In genomic region chr11:32374261-32374711, GRCh38 we compare ENCODE assay signal across 8 cellular contexts.
DNase-seq lines count a peak whose midpoint lies in the region; ATAC-seq, FAIRE-seq and TF ChIP-seq lines count a peak whose summit lies in the region.

No MANE protein-coding gene starts in this region.

- H3K27ac ChIP-seq in MM.1S (ENCODE audit: low read length) (no peak overlapping the region), keratinocyte (ENCODE audit: control insufficient read depth, insufficient read depth, low read length) (no peak overlapping the region)

- H3K27me3 ChIP-seq in MM.1S (replicated peaks; ENCODE audit: insufficient read depth, low read length) (no peaks in the 10 kb centered on the region), keratinocyte (ENCODE audit: control insufficient read depth, extremely low read depth, insufficient read depth, low read length) (no peaks in the 10 kb centered on the region)

- H4K20me1 ChIP-seq in MM.1S (ENCODE audit: insufficient read depth, low read length) (no peaks in the 10 kb centered on the region), keratinocyte (ENCODE audit: control insufficient read depth, extremely low read depth, insufficient read depth, low read length) (no peaks in the 10 kb centered on the region)

- ATAC-seq in GM18511 (IDR thresholded peaks at IDR 0.05; ENCODE audit: unreplicated experiment), result peak; percentile 59

- H3K36me3 ChIP-seq in MM.1S (replicated peaks; ENCODE audit: insufficient read depth, low read length) (no peaks in the 10 kb centered on the region), keratinocyte (ENCODE audit: control insufficient read depth in 2 of 2, extremely low read depth in 1 of 2, insufficient read depth in 2 of 2, low read length in 2 of 2) (no peaks in the 10 kb centered on the region)

- H3F3A ChIP-seq in MM.1S (ENCODE audit: insufficient read depth, low read length), result no peaks in the 10 kb centered on the region

- H3K9ac ChIP-seq in MM.1S (ENCODE audit: low read length) (no peak overlapping the region; the same call in 1 of the 2 replicates), keratinocyte (ENCODE audit: control insufficient read depth, extremely low read depth, insufficient read depth, low read length) (no peak overlapping the region)

- FAIRE-seq in keratinocyte (lab: Jason Lieb, UNC), result no peak

- H3K79me2 ChIP-seq in MM.1S (ENCODE audit: low read length) (no peaks in the 10 kb centered on the region), keratinocyte (ENCODE audit: control insufficient read depth, insufficient read depth, low read length) (no peaks in the 10 kb centered on the region)

- DNase-seq in CD1c-positive myeloid dendritic cell (ENCODE audit: extremely low spot score) (peak; percentile 66), MM.1S (peak; percentile 75), keratinocyte (ENCODE audit: low read depth, low spot score) (no peak), amniotic stem cell (lab: John Stamatoyannopoulos, UW) (no peak), HPDE6-E6E7 (ENCODE audit: extremely low spot score) (no peak), NCI-H1436 treated with DMSO at 0.1 percent for 48 hours (lab: John Stamatoyannopoulos, UW) (no peak)
- peak; percentile 2 for DNase-seq in activated CD4-positive, alpha-beta T cell treated with anti-CD3 and anti-CD28 coated beads, Interleukin-2, amount 50 U/mL, for 1 hour

- no peaks in the 10 kb centered on the region for H3K9me2 ChIP-seq in MM.1S (replicated peaks; ENCODE audit: insufficient read depth, low read length)

- H3K9me3 ChIP-seq in MM.1S (replicated peaks; ENCODE audit: insufficient read depth, low read length) (no peaks in the 10 kb centered on the region), keratinocyte (ENCODE audit: control insufficient read depth, low read depth, low read length) (no peaks in the 10 kb centered on the region)

- dilution Hi-C loops in keratinocyte (cut with MboI; ENCODE audit: extremely low pct_ligation_motif_present, low sequenced_read_pairs), result no loop called here

- H3K4me1 ChIP-seq in MM.1S (ENCODE audit: low read length), result no peaks in the 10 kb centered on the region
- H3K4me1 ChIP-seq in keratinocyte (ENCODE audit: control insufficient read depth, extremely low read depth, insufficient read depth, low read length), result no peaks in the 10 kb centered on the region

- peak overlapping the region; percentile 79 for H2AFZ ChIP-seq in MM.1S (ENCODE audit: low read length)
- H2AFZ ChIP-seq in keratinocyte (ENCODE audit: control insufficient read depth, low read length), result no peak overlapping the region

- TF ChIP-seq CTCF in MM.1S (IDR thresholded peaks at IDR 0.05; ENCODE audit: low read length) (peak; percentile 80), keratinocyte (optimal IDR thresholded peaks at IDR 0.05 in 1 of 3, IDR thresholded peaks at IDR 0.05 in 1 of 3, conservative IDR thresholded peaks at IDR 0.05 in 1 of 3; ENCODE audit: extremely low read depth in 1 of 3, insufficient read depth in 2 of 3, low read length in 3 of 3) (peak; percentile 42 to 58 (median 55))

- H3K4me2 ChIP-seq in MM.1S (ENCODE audit: low read depth, low read length) (peak overlapping the region; percentile 15; the same call in 1 of the 2 replicates), keratinocyte (ENCODE audit: control insufficient read depth, extremely low read depth, insufficient read depth, low read depth, low read length) (no peak overlapping the region)

- H3K4me3 ChIP-seq in MM.1S (ENCODE audit: low read length) (no peak overlapping the region), keratinocyte (ENCODE audit: control insufficient read depth in 2 of 3, extremely low read depth in 1 of 3, insufficient read depth in 2 of 3, low read depth in 1 of 3, low read length in 3 of 3) (no peak overlapping the region)

- no peaks in the 10 kb centered on the region for H3K9me1 ChIP-seq in keratinocyte (ENCODE audit: control insufficient read depth, extremely low read depth, insufficient read depth, low read length)

Comparison
In these comparisons a context has a peak if more than half of its experiments do, and no peak if none do; other contexts are left out.
1. DNase-seq: peak in CD1c-positive myeloid dendritic cell (single experiment), MM.1S (single experiment) and activated CD4-positive, alpha-beta T cell treated with anti-CD3 and anti-CD28 coated beads, Interleukin-2, amount 50 U/mL, for 1 hour (single experiment); none in keratinocyte (single experiment), amniotic stem cell (single experiment), HPDE6-E6E7 (single experiment) and NCI-H1436 treated with DMSO at 0.1 percent for 48 hours (single experiment).